In genomic region chr14:63727736-63728728, GRCh38 we compare ENCODE assay signal across 8 cellular contexts. TPM values are rescaled to one million over a fixed set of nuclear protein-coding genes. Genes with fewer than 3 reads are reported as not detected.
DNase-seq lines count a peak whose midpoint lies in the region; ATAC-seq and TF ChIP-seq lines count a peak whose summit lies in the region.

SGPP1 (minus strand) TSS chr14:63728065; CDS start chr14:63727944, 121 bp downstream.

- peak within 1 kb of the TSS; percentile 97 for H3K4me3 Mint-ChIP-seq in Caco-2 (ENCODE audit: unreplicated experiment)
- peak within 1 kb of the TSS; percentile 99 for H3K4me3 Mint-ChIP-seq in activated T-cell treated with anti-CD3 and anti-CD28 coated beads, Interleukin-2, amount 50 U/mL, for 24 hours

- CTCF ChIA-PET in Caco-2 (lab: Charles Lee): interaction anchor here (0.8 to 1.4 kb wide), 2 partner anchors 42 to 149 kb away, joined by 3 to 6 read pairs; no protein-coding TSS in a partner anchor

- peaks cover 6% of the 10 kb centered on the region for H3K4me1 ChIP-seq in Caco-2
- H3K4me1 ChIP-seq in muscle layer of duodenum (ENCODE audit: control insufficient read depth in 1 of 2, insufficient read depth in 2 of 2, low read length in 2 of 2): peaks cover 13% of the 10 kb centered on the region in 2 donors

- H3K36me3 ChIP-seq in Caco-2 (ENCODE audit: control insufficient read depth, insufficient read depth, low read length) (no peaks in the 10 kb centered on the region), muscle layer of duodenum (ENCODE audit: control insufficient read depth in 1 of 2, insufficient read depth in 2 of 2, low read length in 2 of 2) (no peaks in the 10 kb centered on the region)

- H3K4me1 Mint-ChIP-seq in Caco-2 (ENCODE audit: low read depth, unreplicated experiment): peaks cover 23% of the 10 kb centered on the region
- peaks cover 40% of the 10 kb centered on the region for H3K4me1 Mint-ChIP-seq in activated T-cell treated with anti-CD3 and anti-CD28 coated beads, Interleukin-2, amount 50 U/mL, for 24 hours (ENCODE audit: low read depth)

- no TSS peak for BruUV-seq in Caco-2 (replicated peaks; lab: Mats Ljungman, UMichigan)

- TF ChIP-seq CTCF in Caco-2 (IDR thresholded peaks at IDR 0.05; ENCODE audit: insufficient read depth in 1 of 2, low read depth in 1 of 2, low read length in 1 of 2, severe bottlenecking in 1 of 2, unreplicated experiment in 1 of 2): peak; percentile 46 to 55

- peak within 1 kb of the TSS; percentile 95 for H3K27ac Mint-ChIP-seq in Caco-2 (ENCODE audit: unreplicated experiment)
- peak within 1 kb of the TSS; percentile 95 for H3K27ac Mint-ChIP-seq in activated T-cell treated with anti-CD3 and anti-CD28 coated beads, Interleukin-2, amount 50 U/mL, for 24 hours

- peak; percentile 78 to 85 for DNase-seq in Caco-2
- DNase-seq in OCI-M1 (lab: John Stamatoyannopoulos, UW): peak; percentile 73
- DNase-seq in activated T-cell treated with anti-CD3 and anti-CD28 coated beads, Interleukin-2, amount 50 U/mL, for 24 hours: peak; percentile 86
- DNase-seq in stimulated activated CD8-positive, alpha-beta memory T cell treated with anti-CD3 and anti-CD28 coated beads, Interleukin-7, amount 100 ng/mL, for 4 hours (ENCODE audit: low read depth in 2 of 2): peak; percentile 40 to 72

- H3K27me3 ChIP-seq in Caco-2 (replicated peaks; ENCODE audit: control insufficient read depth, insufficient read depth, low read length) (no peaks in the 10 kb centered on the region), muscle layer of duodenum (ENCODE audit: low read depth, low read length) (no peaks in the 10 kb centered on the region)

- no peaks in the 10 kb centered on the region for H3K9me3 Mint-ChIP-seq in Caco-2 (ENCODE audit: unreplicated experiment)
- H3K9me3 Mint-ChIP-seq in activated T-cell treated with anti-CD3 and anti-CD28 coated beads, Interleukin-2, amount 50 U/mL, for 24 hours: no peaks in the 10 kb centered on the region

- intact Hi-C loops in Caco-2 (cut with micrococcal nuclease; ENCODE audit: unreplicated experiment): loop anchor here (1.0 to 5.0 kb wide), 5 partner anchors 29 to 185 kb away; partner anchors contain the start of genes PPP2R5E and WDR89

- ATAC-seq in GM19452 (IDR thresholded peaks at IDR 0.05; ENCODE audit: unreplicated experiment) (peak; percentile 81), HG03571 (IDR thresholded peaks at IDR 0.05; ENCODE audit: unreplicated experiment) (peak; percentile 78), esophagus mucosa (peak; percentile 92)

- H3K9me3 ChIP-seq in Caco-2 (no peaks in the 10 kb centered on the region), muscle layer of duodenum (ENCODE audit: control insufficient read depth in 1 of 2, low read length in 2 of 2) (no peaks in the 10 kb centered on the region)

- H3K4me3 ChIP-seq in Caco-2 (ENCODE audit: low read depth, low read length): peak within 1 kb of the TSS; percentile 89
- H3K4me3 ChIP-seq in muscle layer of duodenum (ENCODE audit: low read depth in 1 of 2, low read length in 2 of 2): peak within 1 kb of the TSS; percentile 84 to 98

- POLR2A ChIA-PET in Caco-2 (lab: Charles Lee): interaction anchor here (1.0 kb wide), 1 partner anchor 86 kb away, joined by 3 read pairs; the partner anchor contains the start of gene WDR89

- H3K27me3 Mint-ChIP-seq in Caco-2 (ENCODE audit: insufficient read depth, unreplicated experiment): no peaks in the 10 kb centered on the region
- no peaks in the 10 kb centered on the region for H3K27me3 Mint-ChIP-seq in activated T-cell treated with anti-CD3 and anti-CD28 coated beads, Interleukin-2, amount 50 U/mL, for 24 hours

- H3K36me3 Mint-ChIP-seq in Caco-2 (ENCODE audit: insufficient read depth, unreplicated experiment): peaks cover 10% of the 10 kb centered on the region
- H3K36me3 Mint-ChIP-seq in activated T-cell treated with anti-CD3 and anti-CD28 coated beads, Interleukin-2, amount 50 U/mL, for 24 hours (ENCODE audit: low read depth): peaks cover 8% of the 10 kb centered on the region

- H3K27ac ChIP-seq in muscle layer of duodenum (ENCODE audit: low read length): peak within 1 kb of the TSS; percentile 75

RNA-seq across cellular contexts. Expression of gene SGPP1, which starts in this region (rescaled TPM):
- total RNA-seq in Caco-2 (2022) (15.2 and 16.9 TPM in 2 replicates), esophagus mucosa (6.2 TPM)

Comparison
In these comparisons a context has a peak if more than half of its experiments do, and no peak if none do; other contexts are left out.
1. Peak in every context shown above with its lines: DNase-seq, ATAC-seq, H3K4me3 ChIP-seq and H3K27ac ChIP-seq.